Comparison of ENCODE assay signal across 23 cellular contexts in the genomic region with DNA sequence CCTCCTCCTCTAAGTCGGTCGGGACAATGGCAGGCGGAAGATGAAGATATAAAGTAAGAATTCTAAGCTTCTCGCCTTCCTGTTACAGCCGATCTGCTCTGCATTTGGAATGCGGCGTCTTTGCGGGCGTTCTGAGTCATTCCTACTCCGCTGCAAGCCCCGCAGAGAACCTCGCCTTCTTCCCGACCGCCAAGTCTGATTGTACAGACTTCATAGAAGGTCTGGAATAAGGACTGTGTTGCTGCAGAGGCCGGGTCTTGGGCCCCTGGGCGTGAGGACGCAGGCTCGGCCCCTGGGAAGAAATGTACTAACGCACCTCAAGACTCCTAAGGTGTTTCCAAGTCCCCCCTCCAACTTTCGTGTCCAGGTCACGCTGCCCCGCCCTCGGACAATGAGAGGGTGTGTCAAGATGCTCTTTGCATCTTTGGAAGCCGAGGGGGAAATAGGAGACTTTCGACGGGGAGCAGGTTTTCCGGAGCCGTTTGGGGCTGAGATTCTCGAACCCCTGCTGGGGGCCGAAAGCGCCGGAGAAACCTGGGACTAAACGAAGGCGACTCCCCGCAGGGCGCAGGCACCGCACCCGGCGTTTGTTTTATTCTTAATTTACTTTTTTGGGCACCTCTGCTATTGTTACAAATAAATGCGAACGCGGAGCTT. TPM values are rescaled to one million over a fixed set of nuclear protein-coding genes. Genes with fewer than 3 reads are reported as not detected.
A peak's percentile ranks its signal among the peaks of the same experiment; 100 is the strongest.
DNase-seq lines count a peak whose midpoint lies in the region; ATAC-seq and TF ChIP-seq lines count a peak whose summit lies in the region.
"Had no signal": no experiment of that assay in that cellular context is flagged by ENCODE, and none has a peak within 500 bp of the region (broad histone marks: within the 10 kb centered on the region; RNA-seq: fewer than 3 reads in every experiment).

No MANE protein-coding gene starts in this region.

- H3K27ac Mint-ChIP-seq in activated CD8-positive, alpha-beta memory T cell treated with anti-CD3 and anti-CD28 coated beads, Interleukin-2, amount 10 ng/mL, durations not matched to agents 7 days and 5 days = peak overlapping the region; percentile 30
- peak overlapping the region; percentile 77 for H3K27ac Mint-ChIP-seq in T-helper 17 cell
- H3K27ac Mint-ChIP-seq in stimulated activated naive B cell treated with anti-CD40 and anti-IgM and Interleukin-4, amounts not matched to agents 10 μg/mL and 1 μg/mL and 100 μg/mL, for 72 hours = peak overlapping the region; percentile 91
- H3K27ac Mint-ChIP-seq: effector memory CD8-positive, alpha-beta T cell had no signal

- peaks cover 3% of the 10 kb centered on the region for H3K4me1 Mint-ChIP-seq in activated CD8-positive, alpha-beta memory T cell treated with anti-CD3 and anti-CD28 coated beads, Interleukin-2, amount 10 ng/mL, durations not matched to agents 7 days and 5 days
- peaks cover 8% of the 10 kb centered on the region for H3K4me1 Mint-ChIP-seq in T-helper 17 cell
- H3K4me1 Mint-ChIP-seq in stimulated activated naive B cell treated with anti-CD40 and anti-IgM and Interleukin-4, amounts not matched to agents 10 μg/mL and 1 μg/mL and 100 μg/mL, for 72 hours = peaks cover 8 to 17% of the 10 kb centered on the region in 2 donors

- H3K36me3 Mint-ChIP-seq in activated CD8-positive, alpha-beta memory T cell treated with anti-CD3 and anti-CD28 coated beads, Interleukin-2, amount 10 ng/mL, durations not matched to agents 7 days and 5 days = peaks cover 1% of the 10 kb centered on the region
- peaks cover 6% of the 10 kb centered on the region for H3K36me3 Mint-ChIP-seq in T-helper 17 cell (ENCODE audit: low read depth)
- peaks cover 0 to 4% of the 10 kb centered on the region in 2 donors for H3K36me3 Mint-ChIP-seq in stimulated activated naive B cell treated with anti-CD40 and anti-IgM and Interleukin-4, amounts not matched to agents 10 μg/mL and 1 μg/mL and 100 μg/mL, for 72 hours

- in situ Hi-C loops in brain microvascular endothelial cell (cut with HindIII; ENCODE audit: low pct_ligation_motif_present, low sequenced_read_pairs) = no loop called here

- H3K27me3 ChIP-seq in brain microvascular endothelial cell (replicated peaks) = peaks cover 90% of the 10 kb centered on the region

- no peak for DNase-seq in activated CD8-positive, alpha-beta memory T cell treated with anti-CD3 and anti-CD28 coated beads, Interleukin-2, amount 10 ng/mL, durations not matched to agents 7 days and 5 days
- no peak for DNase-seq in activated CD8-positive, alpha-beta memory T cell treated with anti-CD3 and anti-CD28 coated beads for 24 hours
- DNase-seq in T-helper 17 cell = no peak
- DNase-seq in islet precursor cell = peak; percentile 84
- DNase-seq in stimulated activated naive B cell treated with anti-CD40 and anti-IgM and Interleukin-4, amounts not matched to agents 10 μg/mL and 1 μg/mL and 100 μg/mL, for 72 hours = no peak
- no peak for DNase-seq in brain microvascular endothelial cell
- DNase-seq in midbrain (lab: John Stamatoyannopoulos, UW) = no peak
- DNase-seq in activated gamma-delta T cell (lab: John Stamatoyannopoulos, UW) = no peak
- DNase-seq: activated gamma-delta T cell treated with Interleukin-2 at 50 U/mL for 16 hours; amniotic stem cell; effector memory CD8-positive, alpha-beta T cell; GF-D8; head of caudate nucleus; KBM-7; NCI-H2029; PC-9; stimulated activated CD4-positive, alpha-beta T cell treated with anti-CD3 and anti-CD28 coated beads, Interleukin-2, amount 100 ng/mL, for 48 hours; T-helper 9 cell had no signal

- H3K9me3 ChIP-seq in T-helper 17 cell (ENCODE audit: control insufficient read depth, low read length, poor library complexity, severe bottlenecking) = no peaks in the 10 kb centered on the region
- H3K9me3 ChIP-seq: A549, pancreas had no signal

- no peaks in the 10 kb centered on the region for H3K9me3 Mint-ChIP-seq in activated CD8-positive, alpha-beta memory T cell treated with anti-CD3 and anti-CD28 coated beads, Interleukin-2, amount 10 ng/mL, durations not matched to agents 7 days and 5 days (ENCODE audit: low read depth)
- peaks cover 0 to 7% of the 10 kb centered on the region in 2 donors for H3K9me3 Mint-ChIP-seq in stimulated activated naive B cell treated with anti-CD40 and anti-IgM and Interleukin-4, amounts not matched to agents 10 μg/mL and 1 μg/mL and 100 μg/mL, for 72 hours

- peaks cover 98% of the 10 kb centered on the region for H3K27me3 Mint-ChIP-seq in activated CD8-positive, alpha-beta memory T cell treated with anti-CD3 and anti-CD28 coated beads, Interleukin-2, amount 10 ng/mL, durations not matched to agents 7 days and 5 days
- H3K27me3 Mint-ChIP-seq in T-helper 17 cell = peaks cover 99% of the 10 kb centered on the region
- peaks cover 81 to 98% of the 10 kb centered on the region in 2 donors for H3K27me3 Mint-ChIP-seq in stimulated activated naive B cell treated with anti-CD40 and anti-IgM and Interleukin-4, amounts not matched to agents 10 μg/mL and 1 μg/mL and 100 μg/mL, for 72 hours

- no peak for ATAC-seq in activated CD8-positive, alpha-beta memory T cell treated with anti-CD3 and anti-CD28 coated beads, Interleukin-2, amount 10 ng/mL, durations not matched to agents 7 days and 5 days
- ATAC-seq in T-helper 17 cell = no peak
- ATAC-seq in stimulated activated naive B cell treated with anti-CD40 and anti-IgM and Interleukin-4, amounts not matched to agents 10 μg/mL and 1 μg/mL and 100 μg/mL, for 72 hours (replicated peaks) = no peak
- ATAC-seq: A549; activated CD4-positive, CD25-positive, alpha-beta regulatory T cell treated with anti-CD3 and anti-CD28 coated beads, Interleukin-2, amount 50 U/mL, for 24 hours; effector memory CD8-positive, alpha-beta T cell; pancreas had no signal

- H3K4me3 Mint-ChIP-seq in activated CD8-positive, alpha-beta memory T cell treated with anti-CD3 and anti-CD28 coated beads, Interleukin-2, amount 10 ng/mL, durations not matched to agents 7 days and 5 days = no peak overlapping the region
- H3K4me3 Mint-ChIP-seq in T-helper 17 cell = no peak overlapping the region
- no peak overlapping the region for H3K4me3 Mint-ChIP-seq in stimulated activated naive B cell treated with anti-CD40 and anti-IgM and Interleukin-4, amounts not matched to agents 10 μg/mL and 1 μg/mL and 100 μg/mL, for 72 hours

- TF ChIP-seq CTCF in brain microvascular endothelial cell (IDR thresholded peaks at IDR 0.05; ENCODE audit: low read depth, low read length, missing control alignments) = no peak

- H3K4me3 ChIP-seq in brain microvascular endothelial cell (ENCODE audit: low read depth, low read length) = no peak overlapping the region
- H3K4me3 ChIP-seq: A549, BLaER1, lung, pancreas, PC-9 had no signal

- CTCF ChIA-PET in activated CD8-positive, alpha-beta memory T cell treated with anti-CD3 and anti-CD28 coated beads, Interleukin-2, amount 10 ng/mL, durations not matched to agents 7 days and 5 days (lab: Charles Lee) = no interaction called here

- H3K27ac ChIP-seq in brain microvascular endothelial cell = no peak overlapping the region
- H3K27ac ChIP-seq: A549, BLaER1, pancreas, PC-9 had no signal

- H3K36me3 ChIP-seq in brain microvascular endothelial cell (replicated peaks) = no peaks in the 10 kb centered on the region
- H3K36me3 ChIP-seq: BLaER1, pancreas had no signal

RNA-seq across cellular contexts. Expression of a gene that starts 12.7 kb away (rescaled TPM):
- not detected for total RNA-seq in activated CD8-positive, alpha-beta memory T cell treated with anti-CD3 and anti-CD28 coated beads, Interleukin-2, amount 10 ng/mL, durations not matched to agents 7 days and 5 days
- not detected for total RNA-seq in T-helper 17 cell
- total RNA-seq: lung, pancreas, PC-9 had no signal

Comparison
In these comparisons a context has a peak if more than half of its experiments do, and no peak if none do; other contexts are left out.
1. H3K27ac Mint-ChIP-seq: peak in every context shown above with its lines; median percentile 91 in stimulated activated naive B cell treated with anti-CD40 and anti-IgM and Interleukin-4, amounts not matched to agents 10 μg/mL and 1 μg/mL and 100 μg/mL, for 72 hours; 77 in T-helper 17 cell; 30 in activated CD8-positive, alpha-beta memory T cell treated with anti-CD3 and anti-CD28 coated beads, Interleukin-2, amount 10 ng/mL, durations not matched to agents 7 days and 5 days.